31 cellular contexts compared by ENCODE assay signal in genomic region chr11:93220078-93220477, GRCh38.
"Had no signal": no experiment of that assay in that cellular context is flagged by ENCODE, and none has a peak within 500 bp of the region (broad histone marks: within the 10 kb centered on the region; RNA-seq: fewer than 3 reads in every experiment).

No MANE protein-coding gene starts in this region.

- H3K36me3 ChIP-seq: ascending aorta, breast epithelium, cardiac muscle cell had no signal

- H3K27ac Mint-ChIP-seq: activated CD4-positive, alpha-beta memory T cell treated with anti-CD3 and anti-CD28 coated beads, Interleukin-2, amount 10 ng/mL, durations not matched to agents 7 days and 5 days; activated CD4-positive, alpha-beta T cell treated with anti-CD3 and anti-CD28 coated beads, Interleukin-2, amount 10 ng/mL, durations not matched to agents 7 days and 5 days; activated naive CD4-positive, alpha-beta T cell treated with anti-CD3 and anti-CD28 coated beads, Interleukin-2, amount 10 ng/mL, durations not matched to agents 7 days and 5 days; activated naive CD4-positive, alpha-beta T cell treated with anti-CD3 and anti-CD28 coated beads, Interleukin-2, amount 50 U/mL, for 72 hours; activated naive CD8-positive, alpha-beta T cell treated with anti-CD3 and anti-CD28 coated beads, Interleukin-2, amount 10 ng/mL, durations not matched to agents 7 days and 5 days; activated T-cell treated with anti-CD3 and anti-CD28 coated beads, Interleukin-2, amount 50 U/mL, for 24 hours; activated T-cell treated with anti-CD3 and anti-CD28 coated beads, Interleukin-2, amount 50 U/mL, for 72 hours; brain; effector memory CD8-positive, alpha-beta T cell; T-helper 17 cell; T-helper 2 cell treated with Interferon-gamma antibody and Interleukin-4, amounts not matched to agents 5 μg/mL and 100 μg/mL, for 36 hours; WTC11 had no signal

- H3K9me3 ChIP-seq: ascending aorta, breast epithelium had no signal

- H3K9me3 Mint-ChIP-seq: activated CD4-positive, alpha-beta memory T cell treated with anti-CD3 and anti-CD28 coated beads, Interleukin-2, amount 10 ng/mL, durations not matched to agents 7 days and 5 days; activated CD4-positive, alpha-beta T cell treated with anti-CD3 and anti-CD28 coated beads, Interleukin-2, amount 10 ng/mL, durations not matched to agents 7 days and 5 days; activated naive CD4-positive, alpha-beta T cell treated with anti-CD3 and anti-CD28 coated beads, Interleukin-2, amount 10 ng/mL, durations not matched to agents 7 days and 5 days; activated naive CD4-positive, alpha-beta T cell treated with anti-CD3 and anti-CD28 coated beads, Interleukin-2, amount 50 U/mL, for 72 hours; activated naive CD8-positive, alpha-beta T cell treated with anti-CD3 and anti-CD28 coated beads, Interleukin-2, amount 10 ng/mL, durations not matched to agents 7 days and 5 days; activated T-cell treated with anti-CD3 and anti-CD28 coated beads, Interleukin-2, amount 50 U/mL, for 24 hours; activated T-cell treated with anti-CD3 and anti-CD28 coated beads, Interleukin-2, amount 50 U/mL, for 72 hours; brain; central memory CD8-positive, alpha-beta T cell; effector memory CD8-positive, alpha-beta T cell; T-helper 2 cell treated with Interferon-gamma antibody and Interleukin-4, amounts not matched to agents 5 μg/mL and 100 μg/mL, for 36 hours; WTC11 had no signal

- H3K27ac ChIP-seq: ascending aorta, breast epithelium, cardiac muscle cell, coronary artery, epithelial cell of prostate had no signal

- H3K4me1 Mint-ChIP-seq: activated CD4-positive, alpha-beta memory T cell treated with anti-CD3 and anti-CD28 coated beads, Interleukin-2, amount 10 ng/mL, durations not matched to agents 7 days and 5 days; activated CD4-positive, alpha-beta T cell treated with anti-CD3 and anti-CD28 coated beads, Interleukin-2, amount 10 ng/mL, durations not matched to agents 7 days and 5 days; activated naive CD4-positive, alpha-beta T cell treated with anti-CD3 and anti-CD28 coated beads, Interleukin-2, amount 10 ng/mL, durations not matched to agents 7 days and 5 days; activated naive CD8-positive, alpha-beta T cell treated with anti-CD3 and anti-CD28 coated beads, Interleukin-2, amount 10 ng/mL, durations not matched to agents 7 days and 5 days; central memory CD8-positive, alpha-beta T cell; T-helper 17 cell; WTC11 had no signal

- H3K4me3 Mint-ChIP-seq: activated CD4-positive, alpha-beta memory T cell treated with anti-CD3 and anti-CD28 coated beads, Interleukin-2, amount 10 ng/mL, durations not matched to agents 7 days and 5 days; activated CD4-positive, alpha-beta T cell treated with anti-CD3 and anti-CD28 coated beads, Interleukin-2, amount 10 ng/mL, durations not matched to agents 7 days and 5 days; activated naive CD4-positive, alpha-beta T cell treated with anti-CD3 and anti-CD28 coated beads, Interleukin-2, amount 10 ng/mL, durations not matched to agents 7 days and 5 days; activated naive CD8-positive, alpha-beta T cell treated with anti-CD3 and anti-CD28 coated beads, Interleukin-2, amount 10 ng/mL, durations not matched to agents 7 days and 5 days; activated T-cell treated with anti-CD3 and anti-CD28 coated beads, Interleukin-2, amount 50 U/mL, for 24 hours; activated T-cell treated with anti-CD3 and anti-CD28 coated beads, Interleukin-2, amount 50 U/mL, for 72 hours; brain; central memory CD8-positive, alpha-beta T cell; effector memory CD8-positive, alpha-beta T cell; T-helper 17 cell; T-helper 2 cell treated with Interferon-gamma antibody and Interleukin-4, amounts not matched to agents 5 μg/mL and 100 μg/mL, for 36 hours; WTC11 had no signal

- H3K4me3 ChIP-seq: ascending aorta, breast epithelium, cardiac muscle cell, coronary artery had no signal

- H3K36me3 Mint-ChIP-seq: activated naive CD4-positive, alpha-beta T cell treated with anti-CD3 and anti-CD28 coated beads, Interleukin-2, amount 10 ng/mL, durations not matched to agents 7 days and 5 days; activated naive CD4-positive, alpha-beta T cell treated with anti-CD3 and anti-CD28 coated beads, Interleukin-2, amount 50 U/mL, for 72 hours; activated naive CD8-positive, alpha-beta T cell treated with anti-CD3 and anti-CD28 coated beads, Interleukin-2, amount 10 ng/mL, durations not matched to agents 7 days and 5 days; brain; WTC11 had no signal

- DNase-seq: activated CD4-positive, alpha-beta memory T cell treated with anti-CD3 and anti-CD28 coated beads, Interleukin-2, amount 10 ng/mL, durations not matched to agents 7 days and 5 days; activated CD4-positive, alpha-beta T cell treated with anti-CD3 and anti-CD28 coated beads for 1 hour; activated CD4-positive, alpha-beta T cell treated with anti-CD3 and anti-CD28 coated beads for 4 hours; activated CD4-positive, alpha-beta T cell treated with anti-CD3 and anti-CD28 coated beads, Interleukin-2, amount 10 ng/mL, durations not matched to agents 7 days and 5 days; activated CD4-positive, alpha-beta T cell treated with anti-CD3 and anti-CD28 coated beads, Interleukin-2, amount 50 U/mL, for 4 hours; activated CD8-positive, alpha-beta memory T cell treated with anti-CD3 and anti-CD28 coated beads, Interleukin-2, amount 50 U/mL, for 48 hours; activated gamma-delta T cell; activated naive CD4-positive, alpha-beta T cell; activated naive CD4-positive, alpha-beta T cell treated with anti-CD3 and anti-CD28 coated beads, Interleukin-2, amount 10 ng/mL, durations not matched to agents 7 days and 5 days; activated naive CD8-positive, alpha-beta T cell treated with anti-CD3 and anti-CD28 coated beads, Interleukin-2, amount 10 ng/mL, durations not matched to agents 7 days and 5 days; activated T-cell treated with anti-CD3 and anti-CD28 coated beads for 4 hours; activated T-cell treated with anti-CD3 and anti-CD28 coated beads, Interleukin-2, amount 50 U/mL, for 24 hours; activated T-cell treated with anti-CD3 and anti-CD28 coated beads, Interleukin-2, amount 50 U/mL, for 72 hours; dermis blood vessel endothelial cell; effector CD4-positive, alpha-beta T cell; effector memory CD8-positive, alpha-beta T cell; foreskin fibroblast; head of caudate nucleus; T-helper 1 cell; T-helper 17 cell; T1000 had no signal

- ATAC-seq: activated naive CD4-positive, alpha-beta T cell treated with anti-CD3 and anti-CD28 coated beads, Interleukin-2, amount 50 U/mL, for 72 hours; activated T-cell treated with anti-CD3 and anti-CD28 coated beads, Interleukin-2, amount 50 U/mL, for 72 hours; effector memory CD8-positive, alpha-beta T cell; T-helper 17 cell; WTC11 had no signal

- H3K4me1 ChIP-seq: ascending aorta, breast epithelium had no signal
